In genomic region chr19:55087542-55087935, GRCh38 we compare ENCODE assay signal across 8 cellular contexts. TPM values are rescaled to one million over a fixed set of nuclear protein-coding genes. Genes with fewer than 3 reads are reported as not detected.
DNase-seq lines count a peak whose midpoint lies in the region; ATAC-seq and TF ChIP-seq lines count a peak whose summit lies in the region.

No MANE protein-coding gene starts in this region.

- peaks cover 0 to 12% of the 10 kb centered on the region in 2 experiments; a peak in 2 of 4 replicates for H3K79me1 ChIP-seq in IMR-90 (ENCODE audit: low read depth in 1 of 2, low read length in 2 of 2)

- TF ChIP-seq CTCF in AG04450 (IDR thresholded peaks at IDR 0.05; ENCODE audit: low read depth, low read length) (no peak), IMR-90 (conservative IDR thresholded peaks at IDR 0.05; ENCODE audit: low read depth, low read length) (no peak), esophagus muscularis mucosa (IDR thresholded peaks at IDR 0.05) (no peak), natural killer cell (IDR thresholded peaks at IDR 0.05) (no peak)

- no peak overlapping the region for H2BK15ac ChIP-seq in IMR-90 (ENCODE audit: low read depth, low read length)

- H4K20me1 ChIP-seq in IMR-90 (ENCODE audit: insufficient read depth, low read length) = peaks cover 38% of the 10 kb centered on the region

- no peak overlapping the region for H3K14ac ChIP-seq in IMR-90 (replicated peaks; ENCODE audit: low read depth, low read length)

- H3K4me3 ChIP-seq in AG04450 (ENCODE audit: low read depth, low read length) (peak overlapping the region; percentile 68), IMR-90 (ENCODE audit: insufficient read depth, low read depth, low read length) (peak overlapping the region; percentile 49), esophagus muscularis mucosa (peak overlapping the region; percentile 51 to 60 (median 54))

- peaks cover 6% of the 10 kb centered on the region; the same call in 1 of the 2 replicates for H3K4me1 ChIP-seq in IMR-90 (ENCODE audit: control insufficient read depth, insufficient read depth, low read length)
- peaks cover 22 to 48% (median 35%) of the 10 kb centered on the region in 4 donors for H3K4me1 ChIP-seq in esophagus muscularis mucosa

- H4K91ac ChIP-seq in IMR-90 (ENCODE audit: insufficient read depth, low read depth, low read length) = no peak overlapping the region

- peak overlapping the region; percentile 85 for H2AK9ac ChIP-seq in IMR-90 (replicated peaks; ENCODE audit: low read depth, low read length, poor library complexity)

- ATAC-seq in IMR-90 (ENCODE audit: low read depth) = peak; percentile 3; the same call in 1 of the 2 replicates
- ATAC-seq in natural killer cell = peak in 1 of 3 donors; percentile 9
- ATAC-seq in GM21786 (IDR thresholded peaks at IDR 0.05; ENCODE audit: unreplicated experiment) = no peak

- peak overlapping the region; percentile 94 for H2AFZ ChIP-seq in IMR-90 (replicated peaks; ENCODE audit: low read length, poor library complexity)

- H3K36me3 Mint-ChIP-seq in natural killer cell = no peaks in the 10 kb centered on the region

- H3K18ac ChIP-seq in IMR-90 (ENCODE audit: low read depth, low read length) = no peak overlapping the region

- peaks cover 23 to 34% of the 10 kb centered on the region in 2 donors for H3K4me1 Mint-ChIP-seq in natural killer cell

- no peak overlapping the region; a peak in 1 of 4 replicates for H4K8ac ChIP-seq in IMR-90 (ENCODE audit: low read depth in 2 of 2, low read length in 2 of 2)

- H3K4ac ChIP-seq in IMR-90 (ENCODE audit: low read depth, low read length) = peak overlapping the region; percentile 25; the same call in 1 of the 2 replicates

- no peak overlapping the region for H2BK20ac ChIP-seq in IMR-90 (ENCODE audit: low read depth, low read length)

- no peak for TF ChIP-seq RAD21 in IMR-90 (IDR thresholded peaks at IDR 0.05; ENCODE audit: low read length)

- peak overlapping the region in 1 of 2 donors; percentile 81 for H3K27ac Mint-ChIP-seq in natural killer cell

- no CpG with 5 or more reads among the region's 18 CpGs for WGBS in IMR-90 (ENCODE audit: extremely low coverage in 2 of 2, insufficient read length in 1 of 2), 2 experiments
- WGBS in esophagus muscularis mucosa = 31% methylated on average over 11 of the region's 18 CpGs

- TF ChIP-seq POLR2A in IMR-90 (IDR thresholded peaks at IDR 0.05; ENCODE audit: low read depth, low read length) (no peak), esophagus muscularis mucosa (IDR thresholded peaks at IDR 0.05; ENCODE audit: low read depth) (no peak)

- peaks cover 20 to 40% of the 10 kb centered on the region in 2 donors for H3K27me3 Mint-ChIP-seq in natural killer cell (ENCODE audit: low read depth in 2 of 2)

- H3K9me3 Mint-ChIP-seq in natural killer cell = no peaks in the 10 kb centered on the region

- CTCF ChIA-PET in AG04450 (lab: Charles Lee) (interaction anchor here (0.7 to 3.2 kb wide), 8 partner anchors 10 to 73 kb away, joined by 3 to 19 read pairs (median 6); partner anchors contain the start of genes EPS8L1, PPP1R12C and RDH13), IMR-90 (lab: Yijun Ruan, JAX) (interaction anchor here (1.1 kb wide), 1 partner anchor 26 kb away, joined by 3 read pairs; no protein-coding TSS in a partner anchor)

- in situ Hi-C loops in IMR-90 (cut with MboI; ENCODE audit: low sequenced_read_pairs) = no loop called here

- H3K9me3 ChIP-seq in AG04450 (ENCODE audit: control insufficient read depth, insufficient read depth, low read length) (peaks cover 5% of the 10 kb centered on the region), IMR-90 (ENCODE audit: control insufficient read depth, insufficient read depth, low read length) (peaks cover under 1% of the 10 kb centered on the region; the same call in 1 of the 2 replicates), esophagus muscularis mucosa (no peaks in the 10 kb centered on the region)

- no TSS peak for BruUV-seq in IMR-90 (replicated peaks; lab: Mats Ljungman, UMichigan)

- dilution Hi-C loops in IMR-90 (cut with HindIII; ENCODE audit: low sequenced_read_pairs, unreplicated experiment) = no loop called here

- no peak overlapping the region for H3K56ac ChIP-seq in IMR-90 (ENCODE audit: extremely low read depth, insufficient read depth, low read length)

- no peak overlapping the region for H2BK120ac ChIP-seq in IMR-90 (ENCODE audit: low read depth, low read length)

- peak overlapping the region; percentile 44; the same call in 1 of the 2 replicates for H3K23ac ChIP-seq in IMR-90 (ENCODE audit: low read depth, low read length)

- intact Hi-C loops in IMR-90 (cut with micrococcal nuclease) = loop anchor here (10.0 kb wide), 1 partner anchor 623 kb away; the partner anchor contains the start of gene LENG9
- intact Hi-C loops in esophagus muscularis mucosa (cut with DNase I) = no loop called here
- intact Hi-C loops in natural killer cell (cut with micrococcal nuclease) = loop anchor here (10.0 kb wide), 1 partner anchor 77 kb away; the partner anchor contains the start of gene DNAAF3

- peak overlapping the region; percentile 88 for H3K4me2 ChIP-seq in IMR-90 (ENCODE audit: low read depth, low read length)

- H3K9me1 ChIP-seq in IMR-90 (ENCODE audit: insufficient read depth, low read length) = no peaks in the 10 kb centered on the region; the same call in 1 of the 2 replicates

- no peak for TF ChIP-seq EP300 in esophagus muscularis mucosa (IDR thresholded peaks at IDR 0.05)

- peak overlapping the region; percentile 79 for H3K4me3 Mint-ChIP-seq in natural killer cell

- POLR2A ChIA-PET in AG04450 (lab: Yijun Ruan, JAX) = interaction anchor here (0.6 to 1.0 kb wide), 3 partner anchors 30 to 618 kb away, joined by 3 to 4 read pairs (median 3); partner anchors contain the start of gene PPP1R12C
- POLR2A ChIA-PET in IMR-90 (lab: Charles Lee; ENCODE audit: unreplicated experiment) = no interaction called here

- DNase-seq in AG04450 (ENCODE audit: low read depth, low spot score) = no peak
- DNase-seq in IMR-90 = peak; percentile 16
- DNase-seq in esophagus muscularis mucosa (ENCODE audit: extremely low spot score) = no peak
- no peak for DNase-seq in natural killer cell
- no peak for DNase-seq in dedifferentiated amniotic fluid mesenchymal stem cell (ENCODE audit: extremely low spot score)
- DNase-seq in T-helper 1 cell = no peak
- DNase-seq in NCI-H524 (lab: John Stamatoyannopoulos, UW) = no peak

- H3K27me3 ChIP-seq in AG04450 (ENCODE audit: control insufficient read depth, insufficient read depth, low read length) = peaks cover 35% of the 10 kb centered on the region
- H3K27me3 ChIP-seq in IMR-90 (ENCODE audit: control insufficient read depth, insufficient read depth, low read length) = peaks cover 30% of the 10 kb centered on the region
- H3K27me3 ChIP-seq in esophagus muscularis mucosa = peaks cover 9 to 43% (median 27%) of the 10 kb centered on the region in 4 donors

- H2AK5ac ChIP-seq in IMR-90 (ENCODE audit: low read depth, low read length) = peak overlapping the region; percentile 28; the same call in 1 of the 2 replicates

- 0 out of 2 replicates have a peak overlapping the region, but pooled peaks have one; percentile 36 for H3K9ac ChIP-seq in IMR-90 (ENCODE audit: low read depth, low read length)

- peaks cover 19% of the 10 kb centered on the region; the same call in 1 of the 2 replicates for H3K36me3 ChIP-seq in IMR-90 (ENCODE audit: control insufficient read depth, insufficient read depth, low read length)
- peaks cover 21 to 31% (median 28%) of the 10 kb centered on the region in 4 donors for H3K36me3 ChIP-seq in esophagus muscularis mucosa

- no peak overlapping the region for H4K5ac ChIP-seq in IMR-90 (ENCODE audit: low read depth, low read length)

- H2BK5ac ChIP-seq in IMR-90 (ENCODE audit: low read depth, low read length, poor library complexity, severe bottlenecking) = no peak overlapping the region

- H3K27ac ChIP-seq in AG04450 (ENCODE audit: low read depth, low read length) (peak overlapping the region; percentile 31), IMR-90 (ENCODE audit: insufficient read depth, low read length) (no peak overlapping the region; the same call in 1 of the 2 replicates), esophagus muscularis mucosa (replicated peaks in 1 of 4) (peak overlapping the region in 3 of 4 donors; percentile 20 to 47 (median 41))

RNA-seq across cellular contexts. Expression of gene EPS8L1, which starts 11.9 kb away (rescaled TPM):
- polyA plus RNA-seq in AG04450 (2011; rRNA removed) (1.5 and 2.3 TPM in 2 replicates), IMR-90 (2012; rRNA removed) (2.9 and 3.1 TPM in 2 replicates)
- 1.2 and 2.0 TPM in 2 replicates for polyA minus RNA-seq in AG04450 (2011; rRNA and poly(A)+ RNA removed)
- total RNA-seq in IMR-90 (2012; rRNA removed) (0.90 and 1.9 TPM in 2 replicates), esophagus muscularis mucosa (1 to 10 TPM; 1.0 to 8.7 (median 1.2) TPM), natural killer cell (10 to 100 TPM in 1 of 3 donors, 1 to 10 TPM in 2; 8.8 to 15.7 (median 10.0) TPM)
- 2.5 and 8.1 TPM in 2 replicates for polyA plus RNA-seq in IMR-90 (2012; cell fraction: cytosol; rRNA removed)
- polyA plus RNA-seq in IMR-90 (2012; cell fraction: nucleus; rRNA removed; ENCODE audit: low replicate concordance) = 6.8 and 7.4 TPM in 2 replicates

RNA-seq across cellular contexts. Expression of gene RDH13, which starts 24.6 kb away (rescaled TPM):
- polyA plus RNA-seq in AG04450 (2011; rRNA removed) (3.1 and 4.5 TPM in 2 replicates), IMR-90 (2012; rRNA removed) (6.9 and 7.8 TPM in 2 replicates)
- 4.0 and 7.5 TPM in 2 replicates for polyA minus RNA-seq in AG04450 (2011; rRNA and poly(A)+ RNA removed)
- total RNA-seq in IMR-90 (2012; rRNA removed) (7.5 and 8.3 TPM in 2 replicates), esophagus muscularis mucosa (10 to 100 TPM; 11.1 to 16.4 (median 12.3) TPM), natural killer cell (10 to 100 TPM; 18.2 to 25.3 (median 19.3) TPM)
- polyA plus RNA-seq in IMR-90 (2012; cell fraction: cytosol; rRNA removed) = 4.2 and 7.7 TPM in 2 replicates
- 14.8 and 17.0 TPM in 2 replicates for polyA plus RNA-seq in IMR-90 (2012; cell fraction: nucleus; rRNA removed; ENCODE audit: low replicate concordance)

RNA-seq across cellular contexts. Expression of gene PPP1R12C, which starts 29.9 kb away (rescaled TPM):
- 24.2 and 30.0 TPM in 2 replicates for polyA plus RNA-seq in AG04450 (2011; rRNA removed)
- polyA minus RNA-seq in AG04450 (2011; rRNA and poly(A)+ RNA removed) = 20.9 and 28.2 TPM in 2 replicates
- 21.1 and 21.5 TPM in 2 replicates for total RNA-seq in IMR-90 (2012; rRNA removed)
- polyA plus RNA-seq in IMR-90 (2012; rRNA removed) = 81.4 and 104 TPM in 2 replicates
- 43.7 and 62.1 TPM in 2 replicates for polyA plus RNA-seq in IMR-90 (2012; cell fraction: cytosol; rRNA removed)
- polyA plus RNA-seq in IMR-90 (2012; cell fraction: nucleus; rRNA removed; ENCODE audit: low replicate concordance) = 542 and 869 TPM in 2 replicates
- total RNA-seq in esophagus muscularis mucosa = 100 to 1,000 TPM; 257 to 451 (median 351) TPM
- total RNA-seq in natural killer cell = 100 to 1,000 TPM; 162 to 178 (median 174) TPM

RNA-seq across cellular contexts. Expression of gene GP6, which starts 49.5 kb away (rescaled TPM):
- polyA plus RNA-seq in AG04450 (2011; rRNA removed) (0.11 TPM in 1 of 2 replicates, not detected in the other), IMR-90 (2012; rRNA removed) (0.03 TPM in 1 of 2 replicates, not detected in the other)
- 0.14 TPM in 1 of 2 replicates, not detected in the other for polyA minus RNA-seq in AG04450 (2011; rRNA and poly(A)+ RNA removed)
- total RNA-seq in IMR-90 (2012; rRNA removed) (not detected in 2 replicates), esophagus muscularis mucosa (under 1 TPM in 2 of 4 donors, not detected in 2; 0.13 to 0.29 TPM), natural killer cell (1 to 10 TPM in 2 of 3 donors, under 1 TPM in 1; 0.95 to 3.3 (median 2.3) TPM)
- not detected in 2 replicates for polyA plus RNA-seq in IMR-90 (2012; cell fraction: cytosol; rRNA removed)
- polyA plus RNA-seq in IMR-90 (2012; cell fraction: nucleus; rRNA removed; ENCODE audit: low replicate concordance) = 0.05 and 0.07 TPM in 2 replicates
